8 cellular contexts compared by ENCODE assay signal in the genomic region with DNA sequence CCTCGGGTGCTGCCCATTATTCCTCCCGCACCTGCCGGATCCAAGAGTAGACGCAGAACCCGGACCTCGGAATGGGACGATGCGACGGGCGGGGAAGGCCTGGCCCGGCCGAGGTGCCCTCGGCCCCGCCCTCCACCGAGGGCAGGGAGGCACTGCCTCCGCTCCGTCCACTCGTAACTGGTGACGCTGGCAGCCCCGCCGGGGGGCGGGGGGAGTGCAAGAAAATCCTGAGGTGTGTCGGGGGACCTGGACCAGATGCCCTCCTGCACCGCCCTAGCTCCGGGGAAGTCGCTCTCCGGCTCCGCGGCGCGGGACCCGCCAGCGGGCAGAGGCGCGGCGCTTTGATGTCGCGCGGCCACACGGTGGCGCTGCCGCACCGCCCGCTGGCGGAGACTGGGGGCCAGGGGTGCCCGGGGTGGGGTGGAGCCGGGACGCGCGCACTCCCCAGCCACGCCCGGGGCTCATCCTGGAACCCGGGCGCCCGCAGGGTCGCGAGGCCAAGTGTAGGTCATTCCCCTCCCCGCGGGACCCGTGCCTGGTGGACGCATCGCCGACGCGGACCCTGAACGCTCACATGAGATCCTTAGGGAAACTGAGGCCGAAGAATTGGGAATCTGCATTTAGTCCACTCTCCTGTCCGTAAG.
DNase-seq lines count a peak whose midpoint lies in the region; ATAC-seq, FAIRE-seq and TF ChIP-seq lines count a peak whose summit lies in the region.

No MANE protein-coding gene starts in this region.

- H3K9ac ChIP-seq in KMS-11 (no peak overlapping the region), HepG2 (ENCODE audit: insufficient read depth, low read depth, low read length) (peak overlapping the region; percentile 65)

- H3K4me2 ChIP-seq in KMS-11 (peak overlapping the region; percentile 29; the same call in 1 of the 2 replicates), HepG2 (ENCODE audit: low read depth, low read length) (peak overlapping the region; percentile 89)

- H3K4me3 ChIP-seq in KMS-11 (IDR thresholded peaks at IDR 0.05; ENCODE audit: insufficient read depth, low read depth, low read length) = no peak overlapping the region
- peak overlapping the region; percentile 74 for H3K4me3 ChIP-seq in coronary artery
- peak overlapping the region; percentile 69 to 82 (median 81) for H3K4me3 ChIP-seq in HepG2 (replicated peaks in 1 of 3; ENCODE audit: insufficient read depth in 1 of 3, low read depth in 2 of 3, low read length in 3 of 3)

- no peaks in the 10 kb centered on the region for H3K4me1 ChIP-seq in KMS-11 (ENCODE audit: low read depth, poor library complexity, severe bottlenecking)
- peaks cover 37% of the 10 kb centered on the region for H3K4me1 ChIP-seq in HepG2 (ENCODE audit: insufficient read depth, low read length)

- H2AFZ ChIP-seq in KMS-11 (ENCODE audit: low read depth) (peak overlapping the region; percentile 83), HepG2 (ENCODE audit: low read length) (no peak overlapping the region)

- TF ChIP-seq CTCF in KMS-11 (conservative IDR thresholded peaks at IDR 0.05; ENCODE audit: low read depth, low read length) (peak; percentile 61), coronary artery (IDR thresholded peaks at IDR 0.05) (peak; percentile 97), HepG2 (CRISPR knock-in tag; IDR thresholded peaks at IDR 0.05) (peak; percentile 80)

- H4K20me1 ChIP-seq in KMS-11 (ENCODE audit: insufficient read depth) (no peaks in the 10 kb centered on the region), HepG2 (ENCODE audit: insufficient read depth, low read length) (no peaks in the 10 kb centered on the region)

- 43% methylated on average over 17 of the region's 68 CpGs for WGBS in HepG2 (ENCODE audit: low lambda C conversion rate)

- no peaks in the 10 kb centered on the region for H3K9me3 ChIP-seq in HepG2 (ENCODE audit: low read length)

- H3K79me2 ChIP-seq in KMS-11 (ENCODE audit: insufficient read depth, low read depth) (no peaks in the 10 kb centered on the region), HepG2 (ENCODE audit: insufficient read depth, low read length) (no peaks in the 10 kb centered on the region)

- no TSS peak for BruUV-seq in HepG2 (replicated peaks; lab: Mats Ljungman, UMichigan)

- POLR2A ChIA-PET in HepG2 (lab: Yijun Ruan, JAX) = interaction anchor here (1.3 kb wide), 1 partner anchor 884 kb away, joined by 3 read pairs; no protein-coding TSS in a partner anchor

- in situ Hi-C loops in G401 (cut with HindIII; ENCODE audit: low sequenced_read_pairs) = no loop called here
- in situ Hi-C loops in HepG2 (cut with HindIII; ENCODE audit: extremely low pct_ligation_motif_present, low pct_unique_long_range_greater_than_20kb) = loop anchor here (25.0 kb wide), 1 partner anchor 735 kb away; no protein-coding TSS in a partner anchor

- H3K36me3 ChIP-seq in KMS-11 (ENCODE audit: insufficient read depth) (no peaks in the 10 kb centered on the region), HepG2 (replicated peaks in 1 of 2; ENCODE audit: control insufficient read depth in 1 of 2, insufficient read depth in 2 of 2, low read length in 2 of 2) (no peaks in the 10 kb centered on the region)

- CTCF ChIA-PET in HepG2 (lab: Yijun Ruan, JAX; ENCODE audit: low intra/inter-chr PET ratio, low total read pairs) = interaction anchor here (1.2 to 1.3 kb wide), 3 partner anchors 13 to 888 kb away, joined by 3 to 6 read pairs (median 5); no protein-coding TSS in a partner anchor

- no peak for TF ChIP-seq EP300 in HepG2 (IDR thresholded peaks at IDR 0.05; ENCODE audit: low read depth in 2 of 2, low read length in 2 of 2)
- 0 out of 2 replicates have a peak, but pooled peaks have one; percentile 2 for TF ChIP-seq EP300 in HepG2 (CRISPR knock-in tag; IDR thresholded peaks at IDR 0.05; ENCODE audit: borderline replicate concordance)

- intact Hi-C loops in HepG2 (cut with micrococcal nuclease; ENCODE audit: unreplicated experiment) = loop anchor here (5.0 kb wide), 2 partner anchors 740 to 885 kb away; no protein-coding TSS in a partner anchor

- DNase-seq in G401 (ENCODE audit: low spot score) = peak; percentile 62
- peak; percentile 46 to 47 for DNase-seq in activated CD4-positive, alpha-beta T cell treated with anti-CD3 and anti-CD28 coated beads for 4 hours
- no peak for DNase-seq in coronary artery (ENCODE audit: low spot score)
- peak; percentile 21 for DNase-seq in HepG2 (ENCODE audit: low spot score)
- DNase-seq in stimulated activated CD4-positive, alpha-beta T cell treated with anti-CD3 and anti-CD28 coated beads, Interleukin-2, amount 100 ng/mL, for 4 hours (ENCODE audit: low read depth) = peak; percentile 37
- DNase-seq in RKO (ENCODE audit: low spot score) = no peak

- ATAC-seq in GM21737 (IDR thresholded peaks at IDR 0.05; ENCODE audit: unreplicated experiment) = peak; percentile 86
- peak; percentile 91 for ATAC-seq in HepG2

- TF ChIP-seq RAD21 in HepG2 (CRISPR knock-in tag; IDR thresholded peaks at IDR 0.05) = peak; percentile 96

- TF ChIP-seq POLR2A in HepG2 (IDR thresholded peaks at IDR 0.05; ENCODE audit: insufficient read depth in 1 of 2, low read depth in 2 of 2, low read length in 2 of 2) = no peak

- no peak for FAIRE-seq in HepG2 (lab: Jason Lieb, UNC)

- H3K27me3 ChIP-seq in KMS-11 (ENCODE audit: insufficient read depth, low read depth) = no peaks in the 10 kb centered on the region
- H3K27me3 ChIP-seq in HepG2 (ENCODE audit: control insufficient read depth in 1 of 2, insufficient read depth in 2 of 2, low read length in 2 of 2) = no peaks in the 10 kb centered on the region; a peak in 2 of 5 replicates

- H3K27ac ChIP-seq in KMS-11 (no peak overlapping the region), coronary artery (no peak overlapping the region), HepG2 (ENCODE audit: extremely low read length, insufficient read depth, low read length) (peak overlapping the region; percentile 35)

TF ChIP-seq in HepG2, 621 proteins besides CTCF, POLR2A, EP300 and RAD21 (continues in another document):
- TF ChIP-seq, protein P1, sequence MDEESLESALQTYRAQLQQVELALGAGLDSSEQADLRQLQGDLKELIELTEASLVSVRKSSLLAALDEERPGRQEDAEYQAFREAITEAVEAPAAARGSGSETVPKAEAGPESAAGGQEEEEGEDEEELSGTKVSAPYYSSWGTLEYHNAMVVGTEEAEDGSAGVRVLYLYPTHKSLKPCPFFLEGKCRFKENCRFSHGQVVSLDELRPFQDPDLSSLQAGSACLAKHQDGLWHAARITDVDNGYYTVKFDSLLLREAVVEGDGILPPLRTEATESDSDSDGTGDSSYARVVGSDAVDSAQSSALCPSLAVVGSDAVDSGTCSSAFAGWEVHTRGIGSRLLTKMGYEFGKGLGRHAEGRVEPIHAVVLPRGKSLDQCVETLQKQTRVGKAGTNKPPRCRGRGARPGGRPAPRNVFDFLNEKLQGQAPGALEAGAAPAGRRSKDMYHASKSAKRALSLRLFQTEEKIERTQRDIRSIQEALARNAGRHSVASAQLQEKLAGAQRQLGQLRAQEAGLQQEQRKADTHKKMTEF (CRISPR knock-in tag; IDR thresholded peaks at IDR 0.05) = peak; percentile 48; the same call in 1 of the 2 replicates
- no peak for TF ChIP-seq HMGXB3 (CRISPR knock-in tag; IDR thresholded peaks at IDR 0.05; ENCODE audit: borderline replicate concordance)
- peak; percentile 74 for TF ChIP-seq TCF7L2 (IDR thresholded peaks at IDR 0.05; ENCODE audit: low read depth, low read length)
- peak; percentile 52; the same call in 1 of the 2 replicates for TF ChIP-seq ZNF333 (CRISPR knock-in tag; IDR thresholded peaks at IDR 0.05; ENCODE audit: borderline replicate concordance)
- TF ChIP-seq, protein P2, sequence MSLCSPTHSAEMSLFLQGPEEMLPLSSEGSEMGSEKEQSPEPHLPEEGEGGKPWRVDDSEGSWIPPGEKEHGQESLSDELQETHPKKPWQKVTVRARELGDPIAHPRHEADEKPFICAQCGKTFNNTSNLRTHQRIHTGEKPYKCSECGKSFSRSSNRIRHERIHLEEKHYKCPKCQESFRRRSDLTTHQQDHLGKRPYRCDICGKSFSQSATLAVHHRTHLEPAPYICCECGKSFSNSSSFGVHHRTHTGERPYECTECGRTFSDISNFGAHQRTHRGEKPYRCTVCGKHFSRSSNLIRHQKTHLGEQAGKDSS (CRISPR knock-in tag; IDR thresholded peaks at IDR 0.05; ENCODE audit: borderline replicate concordance, low read depth) = no peak
- peak; percentile 85 for TF ChIP-seq TCF7 (IDR thresholded peaks at IDR 0.05; ENCODE audit: low read depth)
- TF ChIP-seq YEATS4 (CRISPR knock-in tag; IDR thresholded peaks at IDR 0.05; ENCODE audit: borderline replicate concordance) = peak; percentile 62; the same call in 1 of the 2 replicates
- TF ChIP-seq CEBPG (CRISPR knock-in tag; IDR thresholded peaks at IDR 0.05) = no peak
- TF ChIP-seq ZNF143 (CRISPR knock-in tag; IDR thresholded peaks at IDR 0.05) = no peak
- peak; percentile 19; the same call in 1 of the 2 replicates for TF ChIP-seq HDAC1 (CRISPR knock-in tag; IDR thresholded peaks at IDR 0.05)
- TF ChIP-seq ZNF776 (CRISPR knock-in tag; IDR thresholded peaks at IDR 0.05) = peak; percentile 94

Comparison
In these comparisons a context has a peak if more than half of its experiments do, and no peak if none do; other contexts are left out.
1. DNase-seq: peak in G401 (single experiment), activated CD4-positive, alpha-beta T cell treated with anti-CD3 and anti-CD28 coated beads for 4 hours (2 of 2), HepG2 (single experiment) and stimulated activated CD4-positive, alpha-beta T cell treated with anti-CD3 and anti-CD28 coated beads, Interleukin-2, amount 100 ng/mL, for 4 hours (single experiment); none in coronary artery (single experiment) and RKO (single experiment).
2. Peak in every context shown above with its lines, with median percentiles within 50 percentile points of each other: CTCF ChIP-seq.